In genomic region chrX:30713061-30713525, GRCh38 we compare ENCODE assay signal across 9 cellular contexts. TPM values are rescaled to one million over a fixed set of nuclear protein-coding genes. Genes with fewer than 3 reads are reported as not detected.
DNase-seq lines count a peak whose midpoint lies in the region; ATAC-seq and TF ChIP-seq lines count a peak whose summit lies in the region.
"Had no signal": no experiment of that assay in that cellular context is flagged by ENCODE, and none has a peak within 500 bp of the region (broad histone marks: within the 10 kb centered on the region; RNA-seq: fewer than 3 reads in every experiment).

No MANE protein-coding gene starts in this region.

- H3K4me1 ChIP-seq in OCI-LY3 (ENCODE audit: low read length) (peaks cover 29% of the 10 kb centered on the region), sigmoid colon (no peaks in the 10 kb centered on the region)

- H3K27ac Mint-ChIP-seq in activated T-helper 17 cell treated with anti-CD3 and anti-CD28 coated beads, Interleukin-2, amount 50 U/mL, for 72 hours = peak overlapping the region; percentile 89

- TF ChIP-seq POLR2A in sigmoid colon (IDR thresholded peaks at IDR 0.05) = no peak

- TF ChIP-seq CTCF in OCI-LY3 (IDR thresholded peaks at IDR 0.05; ENCODE audit: low read depth, low read length) (peak; percentile 35), sigmoid colon (IDR thresholded peaks at IDR 0.05) (peak in 3 of 4 experiments; percentile 5 to 44 (median 32))

- 41 to 57% methylated on average over 5 of the region's 5 CpGs for WGBS in sigmoid colon, 2 donors

- no peak overlapping the region for H2AFZ ChIP-seq in OCI-LY3 (ENCODE audit: low read depth, low read length)

- no peaks in the 10 kb centered on the region for H3K9me3 Mint-ChIP-seq in activated T-helper 17 cell treated with anti-CD3 and anti-CD28 coated beads, Interleukin-2, amount 50 U/mL, for 72 hours

- H3K27me3 ChIP-seq in OCI-LY3 (ENCODE audit: low read depth, low read length) = no peaks in the 10 kb centered on the region
- H3K27me3 ChIP-seq in sigmoid colon = no peaks in the 10 kb centered on the region

- peak overlapping the region; percentile 88 for H3K27ac ChIP-seq in OCI-LY3 (ENCODE audit: low read length)
- H3K27ac ChIP-seq in sigmoid colon = no peak overlapping the region
- H3K27ac ChIP-seq: epithelial cell of prostate had no signal

- TF ChIP-seq EP300 in sigmoid colon (IDR thresholded peaks at IDR 0.05) = no peak

- no peaks in the 10 kb centered on the region for H4K20me1 ChIP-seq in OCI-LY3 (ENCODE audit: insufficient read depth, low read length)

- H3K4me1 Mint-ChIP-seq in activated T-helper 17 cell treated with anti-CD3 and anti-CD28 coated beads, Interleukin-2, amount 50 U/mL, for 72 hours = peaks cover 6% of the 10 kb centered on the region

- H3K4me3 ChIP-seq in OCI-LY3 (ENCODE audit: low read length) (no peak overlapping the region; the same call in 1 of the 2 replicates), sigmoid colon (no peak overlapping the region)

- intact Hi-C loops in sigmoid colon (cut with DNase I) = loop anchor here (5.0 kb wide), 1 partner anchor 141 kb away; no protein-coding TSS in a partner anchor

- H3K4me2 ChIP-seq in OCI-LY3 (ENCODE audit: low read length) = peak overlapping the region; percentile 56

- H3K4me3 Mint-ChIP-seq in activated T-helper 17 cell treated with anti-CD3 and anti-CD28 coated beads, Interleukin-2, amount 50 U/mL, for 72 hours = peak overlapping the region; percentile 56

- ATAC-seq in GM19467 (IDR thresholded peaks at IDR 0.05; ENCODE audit: unreplicated experiment) = peak; percentile 95
- ATAC-seq in HG03460 (IDR thresholded peaks at IDR 0.05; ENCODE audit: unreplicated experiment) = peak; percentile 96
- ATAC-seq in activated T-helper 17 cell treated with anti-CD3 and anti-CD28 coated beads, Interleukin-2, amount 50 U/mL, for 72 hours (replicated peaks) = peak; percentile 91

- H3K36me3 ChIP-seq in OCI-LY3 (replicated peaks; ENCODE audit: low read depth, low read length) (peaks cover 43% of the 10 kb centered on the region), sigmoid colon (peaks cover 0 to 3% (median 0%) of the 10 kb centered on the region in 4 donors)

- no peaks in the 10 kb centered on the region for H3K27me3 Mint-ChIP-seq in activated T-helper 17 cell treated with anti-CD3 and anti-CD28 coated beads, Interleukin-2, amount 50 U/mL, for 72 hours

- peaks cover 94% of the 10 kb centered on the region for H3K36me3 Mint-ChIP-seq in activated T-helper 17 cell treated with anti-CD3 and anti-CD28 coated beads, Interleukin-2, amount 50 U/mL, for 72 hours (ENCODE audit: low read depth)

- H3K9me3 ChIP-seq in OCI-LY3 (ENCODE audit: insufficient read depth, low read length) (peaks cover 7% of the 10 kb centered on the region; the same call in 1 of the 2 replicates), sigmoid colon (no peaks in the 10 kb centered on the region)

- H3K9ac ChIP-seq in OCI-LY3 (ENCODE audit: low read length) = no peak overlapping the region

- no peaks in the 10 kb centered on the region for H3K79me2 ChIP-seq in OCI-LY3 (ENCODE audit: low read length)

- DNase-seq in Daoy (ENCODE audit: low read depth) (peak; percentile 24), glomerular endothelial cell (ENCODE audit: extremely low read depth, low read depth, low spot score) (peak; percentile 14), sigmoid colon (no peak), cerebellar nuclear complex (lab: John Stamatoyannopoulos, UW) (no peak)

RNA-seq across cellular contexts. Expression of gene GK, which starts 59.9 kb away (rescaled TPM):
- 5.6 and 7.1 TPM in 2 replicates for total RNA-seq in Daoy (2014; rRNA removed; shearing (Covaris generic))
- total RNA-seq in activated T-helper 17 cell treated with anti-CD3 and anti-CD28 coated beads, Interleukin-2, amount 50 U/mL, for 72 hours = 100 to 1,000 TPM in 1 of 2 donors, 10 to 100 TPM in 1; 70.4 to 120 TPM
- 1.9 and 2.1 TPM in 2 replicates for total RNA-seq in glomerular endothelial cell
- total RNA-seq in sigmoid colon = 1 to 10 TPM; 2.5 to 8.0 (median 2.7) TPM
- polyA plus RNA-seq in sigmoid colon = 10 to 100 TPM; 14.1 to 47.6 (median 18.6) TPM

Comparison
In these comparisons a context has a peak if more than half of its experiments do, and no peak if none do; other contexts are left out.
1. DNase-seq: peak in Daoy (single experiment) and glomerular endothelial cell (single experiment); none in sigmoid colon (single experiment) and cerebellar nuclear complex (0 of 2).
2. Peak in every context shown above with its lines, with median percentiles within 50 percentile points of each other: ATAC-seq.